9 cellular contexts compared by ENCODE assay signal in the genomic region with DNA sequence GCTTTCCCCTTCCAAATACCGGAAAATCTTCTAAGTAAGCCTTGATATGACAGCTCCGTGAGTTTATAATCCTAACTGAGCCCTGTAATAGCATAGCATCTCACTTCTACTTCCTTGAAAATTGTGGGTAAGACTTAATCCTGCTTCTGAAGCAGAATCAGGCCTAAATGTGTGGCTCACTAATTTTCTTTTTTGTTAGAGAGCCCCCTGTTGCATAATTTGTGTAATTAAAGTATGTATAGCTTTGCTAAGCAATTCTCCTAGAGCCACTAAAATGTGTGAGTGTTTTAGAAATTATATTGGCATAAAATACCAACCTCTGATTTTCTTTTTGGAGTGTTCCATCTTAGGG.
DNase-seq lines count a peak whose midpoint lies in the region; ATAC-seq and TF ChIP-seq lines count a peak whose summit lies in the region.
"Had no signal": no experiment of that assay in that cellular context is flagged by ENCODE, and none has a peak within 500 bp of the region (broad histone marks: within the 10 kb centered on the region; RNA-seq: fewer than 3 reads in every experiment).

No MANE protein-coding gene starts in this region.

- H3K27me3 ChIP-seq in RWPE2 (ENCODE audit: insufficient read depth, poor library complexity, severe bottlenecking): peaks cover 1% of the 10 kb centered on the region
- no peaks in the 10 kb centered on the region for H3K27me3 ChIP-seq in kidney epithelial cell (ENCODE audit: control insufficient read depth, insufficient read depth, low read length)
- H3K27me3 ChIP-seq in spleen (replicated peaks in 1 of 7): no peaks in the 10 kb centered on the region

- TF ChIP-seq POLR2A in spleen (IDR thresholded peaks at IDR 0.05): no peak

- no peak overlapping the region for H3K27ac ChIP-seq in RWPE2 (ENCODE audit: poor library complexity, severe bottlenecking)
- H3K27ac ChIP-seq in spleen: no peak overlapping the region

- no peaks in the 10 kb centered on the region for H3K9me3 ChIP-seq in RWPE2 (ENCODE audit: severe bottlenecking)
- no peaks in the 10 kb centered on the region for H3K9me3 ChIP-seq in spleen

- H3K4me3 ChIP-seq in LNCaP clone FGC (ENCODE audit: low read depth, low read length): no peak overlapping the region
- no peak overlapping the region for H3K4me3 ChIP-seq in RWPE2 (ENCODE audit: severe bottlenecking)
- H3K4me3 ChIP-seq in kidney epithelial cell (ENCODE audit: low read depth, low read length): no peak overlapping the region
- H3K4me3 ChIP-seq in spleen: no peak overlapping the region

- 75 to 91% (median 84%) methylated on average over 2 of the region's 2 CpGs for WGBS in spleen, 5 donors

- no peaks in the 10 kb centered on the region for H3K36me3 ChIP-seq in RWPE2 (ENCODE audit: low read depth)
- no peaks in the 10 kb centered on the region for H3K36me3 ChIP-seq in kidney epithelial cell (ENCODE audit: control insufficient read depth, insufficient read depth, low read length)
- H3K36me3 ChIP-seq in spleen: no peaks in the 10 kb centered on the region

- H3K4me1 ChIP-seq in RWPE2 (ENCODE audit: insufficient read depth, poor library complexity, severe bottlenecking) (no peaks in the 10 kb centered on the region), spleen (no peaks in the 10 kb centered on the region)

- DNase-seq in DMS114 treated with DMSO at 0.1 percent for 48 hours (lab: John Stamatoyannopoulos, UW; ENCODE audit: unreplicated experiment) (peak; percentile 18), LNCaP clone FGC (ENCODE audit: low read depth) (no peak), RWPE2 (ENCODE audit: low spot score) (no peak), kidney epithelial cell (ENCODE audit: low read depth) (no peak), spleen (no peak), Ammon's horn (ENCODE audit: low spot score) (no peak)
- DNase-seq in activated CD8-positive, alpha-beta memory T cell treated with anti-CD3 and anti-CD28 coated beads, Interleukin-2, amount 50 U/mL, for 48 hours: no peak
- DNase-seq in activated naive CD4-positive, alpha-beta T cell (lab: John Stamatoyannopoulos, UW): no peak
- DNase-seq: T1000 had no signal

- intact Hi-C loops in spleen (cut with DNase I; ENCODE audit: low total_unique reads): no loop called here

- peak; percentile 26; the same call in 1 of the 2 replicates for TF ChIP-seq CTCF in LNCaP clone FGC (IDR thresholded peaks at IDR 0.05; ENCODE audit: control insufficient read depth, extremely low read depth, insufficient read depth)
- peak; percentile 50 for TF ChIP-seq CTCF in RWPE2 (IDR thresholded peaks at IDR 0.05; ENCODE audit: poor library complexity, severe bottlenecking)
- TF ChIP-seq CTCF in kidney epithelial cell (IDR thresholded peaks at IDR 0.05; ENCODE audit: insufficient read depth, low read length, poor library complexity, severe bottlenecking): peak; percentile 18
- peak in 4 of 11 experiments; percentile 13 to 32 (median 21) for TF ChIP-seq CTCF in spleen (IDR thresholded peaks at IDR 0.05 in 8 of 11, conservative IDR thresholded peaks at IDR 0.05 in 3 of 11)

- peak; percentile 35; the same call in 1 of the 3 replicates for ATAC-seq in RWPE2 (ENCODE audit: low read depth)
